Comparison of ENCODE assay signal across 1 cellular context in genomic region chr1:10690484-10690883, GRCh38.
TF ChIP-seq lines count a peak whose summit lies in the region.

No MANE protein-coding gene starts in this region.

TF ChIP-seq in HEK293T, 16 proteins besides CTCF, POLR2A, EP300 and RAD21 (continued from another document):
- TF ChIP-seq, protein P1, sequence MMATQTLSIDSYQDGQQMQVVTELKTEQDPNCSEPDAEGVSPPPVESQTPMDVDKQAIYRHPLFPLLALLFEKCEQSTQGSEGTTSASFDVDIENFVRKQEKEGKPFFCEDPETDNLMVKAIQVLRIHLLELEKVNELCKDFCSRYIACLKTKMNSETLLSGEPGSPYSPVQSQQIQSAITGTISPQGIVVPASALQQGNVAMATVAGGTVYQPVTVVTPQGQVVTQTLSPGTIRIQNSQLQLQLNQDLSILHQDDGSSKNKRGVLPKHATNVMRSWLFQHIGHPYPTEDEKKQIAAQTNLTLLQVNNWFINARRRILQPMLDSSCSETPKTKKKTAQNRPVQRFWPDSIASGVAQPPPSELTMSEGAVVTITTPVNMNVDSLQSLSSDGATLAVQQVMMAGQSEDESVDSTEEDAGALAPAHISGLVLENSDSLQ (IDR thresholded peaks at IDR 0.05), result no peak
- no peak for TF ChIP-seq FOXA1 (IDR thresholded peaks at IDR 0.05)
- TF ChIP-seq TARDBP (IDR thresholded peaks at IDR 0.05), result no peak
- no peak for TF ChIP-seq NFRKB (IDR thresholded peaks at IDR 0.05)
- no peak for TF ChIP-seq SP1 (IDR thresholded peaks at IDR 0.05)
- no peak for TF ChIP-seq BHLHE40 (IDR thresholded peaks at IDR 0.05; ENCODE audit: borderline replicate concordance)
- no peak for TF ChIP-seq HDGF (IDR thresholded peaks at IDR 0.05; ENCODE audit: borderline replicate concordance)
